1 cellular context compared by ENCODE assay signal in genomic region chr3:108126348-108126747, GRCh38.
TF ChIP-seq lines count a peak whose summit lies in the region.

No MANE protein-coding gene starts in this region.

TF ChIP-seq in GM23338, 12 proteins besides CTCF, POLR2A, EP300 and RAD21 (continued from another document):
- TF ChIP-seq, protein P1, sequence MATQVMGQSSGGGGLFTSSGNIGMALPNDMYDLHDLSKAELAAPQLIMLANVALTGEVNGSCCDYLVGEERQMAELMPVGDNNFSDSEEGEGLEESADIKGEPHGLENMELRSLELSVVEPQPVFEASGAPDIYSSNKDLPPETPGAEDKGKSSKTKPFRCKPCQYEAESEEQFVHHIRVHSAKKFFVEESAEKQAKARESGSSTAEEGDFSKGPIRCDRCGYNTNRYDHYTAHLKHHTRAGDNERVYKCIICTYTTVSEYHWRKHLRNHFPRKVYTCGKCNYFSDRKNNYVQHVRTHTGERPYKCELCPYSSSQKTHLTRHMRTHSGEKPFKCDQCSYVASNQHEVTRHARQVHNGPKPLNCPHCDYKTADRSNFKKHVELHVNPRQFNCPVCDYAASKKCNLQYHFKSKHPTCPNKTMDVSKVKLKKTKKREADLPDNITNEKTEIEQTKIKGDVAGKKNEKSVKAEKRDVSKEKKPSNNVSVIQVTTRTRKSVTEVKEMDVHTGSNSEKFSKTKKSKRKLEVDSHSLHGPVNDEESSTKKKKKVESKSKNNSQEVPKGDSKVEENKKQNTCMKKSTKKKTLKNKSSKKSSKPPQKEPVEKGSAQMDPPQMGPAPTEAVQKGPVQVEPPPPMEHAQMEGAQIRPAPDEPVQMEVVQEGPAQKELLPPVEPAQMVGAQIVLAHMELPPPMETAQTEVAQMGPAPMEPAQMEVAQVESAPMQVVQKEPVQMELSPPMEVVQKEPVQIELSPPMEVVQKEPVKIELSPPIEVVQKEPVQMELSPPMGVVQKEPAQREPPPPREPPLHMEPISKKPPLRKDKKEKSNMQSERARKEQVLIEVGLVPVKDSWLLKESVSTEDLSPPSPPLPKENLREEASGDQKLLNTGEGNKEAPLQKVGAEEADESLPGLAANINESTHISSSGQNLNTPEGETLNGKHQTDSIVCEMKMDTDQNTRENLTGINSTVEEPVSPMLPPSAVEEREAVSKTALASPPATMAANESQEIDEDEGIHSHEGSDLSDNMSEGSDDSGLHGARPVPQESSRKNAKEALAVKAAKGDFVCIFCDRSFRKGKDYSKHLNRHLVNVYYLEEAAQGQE (IDR thresholded peaks at IDR 0.05; ENCODE audit: unreplicated experiment), result no peak
- TF ChIP-seq STAT1 (IDR thresholded peaks at IDR 0.05; ENCODE audit: unreplicated experiment), result no peak
- no peak for TF ChIP-seq ZNF331 (CRISPR knock-in tag; IDR thresholded peaks at IDR 0.05; ENCODE audit: low read depth)
- TF ChIP-seq POLR2AphosphoS5 (IDR thresholded peaks at IDR 0.05; ENCODE audit: low read depth), result no peak
- TF ChIP-seq, protein P2, sequence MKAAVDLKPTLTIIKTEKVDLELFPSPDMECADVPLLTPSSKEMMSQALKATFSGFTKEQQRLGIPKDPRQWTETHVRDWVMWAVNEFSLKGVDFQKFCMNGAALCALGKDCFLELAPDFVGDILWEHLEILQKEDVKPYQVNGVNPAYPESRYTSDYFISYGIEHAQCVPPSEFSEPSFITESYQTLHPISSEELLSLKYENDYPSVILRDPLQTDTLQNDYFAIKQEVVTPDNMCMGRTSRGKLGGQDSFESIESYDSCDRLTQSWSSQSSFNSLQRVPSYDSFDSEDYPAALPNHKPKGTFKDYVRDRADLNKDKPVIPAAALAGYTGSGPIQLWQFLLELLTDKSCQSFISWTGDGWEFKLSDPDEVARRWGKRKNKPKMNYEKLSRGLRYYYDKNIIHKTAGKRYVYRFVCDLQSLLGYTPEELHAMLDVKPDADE (IDR thresholded peaks at IDR 0.05), result no peak
- TF ChIP-seq CREB1 (CRISPR knock-in tag; IDR thresholded peaks at IDR 0.05; ENCODE audit: low read depth), result no peak
TF ChIP-seq in GM23338: peak in this region for 0.
